ENCODE assay signal across 1 cellular context in the genomic region with DNA sequence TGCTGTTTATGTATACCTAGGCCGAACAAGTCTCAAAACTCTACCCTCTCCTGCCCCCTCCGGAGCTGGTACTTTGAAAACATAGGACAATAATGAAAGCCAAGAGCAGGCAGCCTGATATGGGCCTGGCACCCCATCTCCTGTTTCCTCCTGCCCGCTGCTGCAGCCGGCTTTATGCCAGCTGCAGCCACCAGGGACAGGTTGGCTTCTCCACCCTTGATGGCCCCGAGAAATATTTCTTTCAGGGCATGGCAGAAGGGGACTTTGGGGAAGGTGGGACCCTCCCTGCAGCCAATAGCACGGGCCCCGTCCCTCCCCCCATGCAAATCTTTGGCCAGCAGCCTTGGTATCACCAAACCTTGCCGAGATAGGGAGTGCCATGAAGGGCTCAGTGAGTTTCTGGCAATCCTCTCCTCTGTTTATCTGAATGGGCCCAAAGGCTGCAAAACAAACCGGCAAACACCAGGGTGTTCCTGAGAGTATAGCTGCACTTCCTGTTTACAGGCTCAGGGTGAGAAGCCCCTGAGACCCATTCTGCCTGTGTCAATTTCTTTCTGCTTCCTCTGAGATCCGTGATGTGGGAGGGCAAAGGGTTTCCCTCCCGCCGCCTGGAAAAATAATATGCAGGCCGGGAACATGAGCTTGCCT.
A peak's percentile ranks its signal among the peaks of the same experiment; 100 is the strongest.
TF ChIP-seq lines count a peak whose summit lies in the region.

No MANE protein-coding gene starts in this region.

TF ChIP-seq in HepG2, 621 proteins besides CTCF, POLR2A, EP300 and RAD21 (continued from another document and continues in another):
- TF ChIP-seq ZFY (CRISPR knock-in tag; IDR thresholded peaks at IDR 0.05) (peak; percentile 34), HNRNPUL1 (IDR thresholded peaks at IDR 0.05; ENCODE audit: low read depth, low read length) (no peak), ZC3H13 (CRISPR knock-in tag; IDR thresholded peaks at IDR 0.05) (no peak), ZFP36 (IDR thresholded peaks at IDR 0.05; ENCODE audit: borderline replicate concordance, low read depth, low read length, partially characterized antibody) (no peak), FOXP4 (CRISPR knock-in tag; IDR thresholded peaks at IDR 0.05) (peak; percentile 83), SAP130 (CRISPR knock-in tag; IDR thresholded peaks at IDR 0.05; ENCODE audit: low read depth) (peak; percentile 58; the same call in 1 of the 2 replicates), SNAI1 (CRISPR knock-in tag; IDR thresholded peaks at IDR 0.05; ENCODE audit: borderline replicate concordance) (no peak), ZNF563 (CRISPR knock-in tag; IDR thresholded peaks at IDR 0.05) (0 out of 2 replicates have a peak, but pooled peaks have one; percentile 36), ZBTB37 (CRISPR knock-in tag; IDR thresholded peaks at IDR 0.05) (peak; percentile 82), ELF1 (CRISPR knock-in tag; IDR thresholded peaks at IDR 0.05) (peak; percentile 78), DNMT3B (CRISPR knock-in tag; conservative IDR thresholded peaks at IDR 0.05) (no peak), TFDP2 (CRISPR knock-in tag; IDR thresholded peaks at IDR 0.05) (peak; percentile 1; the same call in 1 of the 2 replicates), CREB1 (IDR thresholded peaks at IDR 0.05) (no peak), CREB1 (CRISPR knock-in tag; IDR thresholded peaks at IDR 0.05) (no peak), RFXAP (CRISPR knock-in tag; IDR thresholded peaks at IDR 0.05; ENCODE audit: borderline replicate concordance) (no peak), ZFP37 (CRISPR knock-in tag; IDR thresholded peaks at IDR 0.05; ENCODE audit: borderline replicate concordance) (0 out of 2 replicates have a peak, but pooled peaks have one; percentile 15), FOXO1 (CRISPR knock-in tag; IDR thresholded peaks at IDR 0.05) (peak; percentile 59; the same call in 1 of the 2 replicates), NFYB (CRISPR knock-in tag; IDR thresholded peaks at IDR 0.05) (no peak), ATF2 (CRISPR knock-in tag; IDR thresholded peaks at IDR 0.05) (no peak), ZNF672 (CRISPR knock-in tag; IDR thresholded peaks at IDR 0.05) (no peak), SRY (CRISPR knock-in tag; IDR thresholded peaks at IDR 0.05) (no peak), ZMYM4 (CRISPR knock-in tag; IDR thresholded peaks at IDR 0.05) (peak; percentile 7; the same call in 1 of the 2 replicates), ZNF616 (CRISPR knock-in tag; IDR thresholded peaks at IDR 0.05; ENCODE audit: low read depth) (no peak), HIVEP1 (CRISPR knock-in tag; IDR thresholded peaks at IDR 0.05) (no peak), ZNF770 (CRISPR knock-in tag; IDR thresholded peaks at IDR 0.05) (0 out of 2 replicates have a peak, but pooled peaks have one; percentile 3), CBX1 (IDR thresholded peaks at IDR 0.05; ENCODE audit: low read depth) (no peak), CREM (IDR thresholded peaks at IDR 0.05) (no peak), CREM (CRISPR knock-in tag; IDR thresholded peaks at IDR 0.05) (no peak), MTERF4 (CRISPR knock-in tag; IDR thresholded peaks at IDR 0.05) (no peak), ZSCAN22 (CRISPR knock-in tag; IDR thresholded peaks at IDR 0.05) (no peak), RFX5 (IDR thresholded peaks at IDR 0.05; ENCODE audit: low read depth, low read length) (no peak)
- TF ChIP-seq, protein P1, sequence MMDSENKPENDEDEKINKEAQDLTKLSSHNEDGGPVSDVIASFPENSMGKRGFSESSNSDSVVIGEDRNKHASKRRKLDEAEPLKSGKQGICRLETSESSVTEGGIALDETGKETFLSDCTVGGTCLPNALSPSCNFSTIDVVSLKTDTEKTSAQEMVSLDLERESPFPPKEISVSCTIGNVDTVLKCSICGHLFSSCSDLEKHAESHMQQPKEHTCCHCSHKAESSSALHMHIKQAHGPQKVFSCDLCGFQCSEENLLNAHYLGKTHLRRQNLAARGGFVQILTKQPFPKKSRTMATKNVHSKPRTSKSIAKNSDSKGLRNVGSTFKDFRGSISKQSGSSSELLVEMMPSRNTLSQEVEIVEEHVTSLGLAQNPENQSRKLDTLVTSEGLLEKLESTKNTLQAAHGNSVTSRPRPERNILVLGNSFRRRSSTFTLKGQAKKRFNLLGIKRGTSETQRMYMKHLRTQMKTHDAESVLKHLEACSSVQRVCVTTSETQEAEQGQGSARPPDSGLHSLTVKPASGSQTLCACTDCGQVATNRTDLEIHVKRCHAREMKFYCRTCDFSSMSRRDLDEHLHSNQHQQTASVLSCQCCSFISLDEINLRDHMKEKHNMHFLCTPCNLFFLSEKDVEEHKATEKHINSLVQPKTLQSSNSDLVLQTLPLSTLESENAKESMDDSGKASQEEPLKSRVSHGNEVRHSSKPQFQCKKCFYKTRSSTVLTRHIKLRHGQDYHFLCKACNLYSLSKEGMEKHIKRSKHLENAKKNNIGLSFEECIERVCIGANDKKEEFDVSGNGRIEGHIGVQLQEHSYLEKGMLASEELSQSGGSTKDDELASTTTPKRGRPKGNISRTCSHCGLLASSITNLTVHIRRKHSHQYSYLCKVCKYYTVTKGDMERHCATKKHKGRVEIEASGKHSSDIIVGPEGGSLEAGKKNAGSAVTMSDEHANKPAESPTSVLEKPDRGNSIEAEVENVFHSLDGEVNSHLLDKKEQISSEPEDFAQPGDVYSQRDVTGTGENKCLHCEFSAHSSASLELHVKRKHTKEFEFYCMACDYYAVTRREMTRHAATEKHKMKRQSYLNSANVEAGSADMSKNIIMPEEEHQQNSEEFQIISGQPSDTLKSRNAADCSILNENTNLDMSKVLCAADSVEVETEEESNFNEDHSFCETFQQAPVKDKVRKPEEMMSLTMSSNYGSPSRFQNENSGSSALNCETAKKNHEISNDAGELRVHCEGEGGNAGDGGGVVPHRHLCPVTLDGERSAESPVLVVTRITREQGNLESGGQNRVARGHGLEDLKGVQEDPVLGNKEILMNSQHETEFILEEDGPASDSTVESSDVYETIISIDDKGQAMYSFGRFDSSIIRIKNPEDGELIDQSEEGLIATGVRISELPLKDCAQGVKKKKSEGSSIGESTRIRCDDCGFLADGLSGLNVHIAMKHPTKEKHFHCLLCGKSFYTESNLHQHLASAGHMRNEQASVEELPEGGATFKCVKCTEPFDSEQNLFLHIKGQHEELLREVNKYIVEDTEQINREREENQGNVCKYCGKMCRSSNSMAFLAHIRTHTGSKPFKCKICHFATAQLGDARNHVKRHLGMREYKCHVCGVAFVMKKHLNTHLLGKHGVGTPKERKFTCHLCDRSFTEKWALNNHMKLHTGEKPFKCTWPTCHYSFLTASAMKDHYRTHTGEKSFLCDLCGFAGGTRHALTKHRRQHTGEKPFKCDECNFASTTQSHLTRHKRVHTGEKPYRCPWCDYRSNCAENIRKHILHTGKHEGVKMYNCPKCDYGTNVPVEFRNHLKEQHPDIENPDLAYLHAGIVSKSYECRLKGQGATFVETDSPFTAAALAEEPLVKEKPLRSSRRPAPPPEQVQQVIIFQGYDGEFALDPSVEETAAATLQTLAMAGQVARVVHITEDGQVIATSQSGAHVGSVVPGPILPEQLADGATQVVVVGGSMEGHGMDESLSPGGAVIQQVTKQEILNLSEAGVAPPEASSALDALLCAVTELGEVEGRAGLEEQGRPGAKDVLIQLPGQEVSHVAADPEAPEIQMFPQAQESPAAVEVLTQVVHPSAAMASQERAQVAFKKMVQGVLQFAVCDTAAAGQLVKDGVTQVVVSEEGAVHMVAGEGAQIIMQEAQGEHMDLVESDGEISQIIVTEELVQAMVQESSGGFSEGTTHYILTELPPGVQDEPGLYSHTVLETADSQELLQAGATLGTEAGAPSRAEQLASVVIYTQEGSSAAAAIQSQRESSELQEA (CRISPR knock-in tag; IDR thresholded peaks at IDR 0.05; ENCODE audit: not compliant biosample characterization), result peak; percentile 18
- TF ChIP-seq, protein P2, sequence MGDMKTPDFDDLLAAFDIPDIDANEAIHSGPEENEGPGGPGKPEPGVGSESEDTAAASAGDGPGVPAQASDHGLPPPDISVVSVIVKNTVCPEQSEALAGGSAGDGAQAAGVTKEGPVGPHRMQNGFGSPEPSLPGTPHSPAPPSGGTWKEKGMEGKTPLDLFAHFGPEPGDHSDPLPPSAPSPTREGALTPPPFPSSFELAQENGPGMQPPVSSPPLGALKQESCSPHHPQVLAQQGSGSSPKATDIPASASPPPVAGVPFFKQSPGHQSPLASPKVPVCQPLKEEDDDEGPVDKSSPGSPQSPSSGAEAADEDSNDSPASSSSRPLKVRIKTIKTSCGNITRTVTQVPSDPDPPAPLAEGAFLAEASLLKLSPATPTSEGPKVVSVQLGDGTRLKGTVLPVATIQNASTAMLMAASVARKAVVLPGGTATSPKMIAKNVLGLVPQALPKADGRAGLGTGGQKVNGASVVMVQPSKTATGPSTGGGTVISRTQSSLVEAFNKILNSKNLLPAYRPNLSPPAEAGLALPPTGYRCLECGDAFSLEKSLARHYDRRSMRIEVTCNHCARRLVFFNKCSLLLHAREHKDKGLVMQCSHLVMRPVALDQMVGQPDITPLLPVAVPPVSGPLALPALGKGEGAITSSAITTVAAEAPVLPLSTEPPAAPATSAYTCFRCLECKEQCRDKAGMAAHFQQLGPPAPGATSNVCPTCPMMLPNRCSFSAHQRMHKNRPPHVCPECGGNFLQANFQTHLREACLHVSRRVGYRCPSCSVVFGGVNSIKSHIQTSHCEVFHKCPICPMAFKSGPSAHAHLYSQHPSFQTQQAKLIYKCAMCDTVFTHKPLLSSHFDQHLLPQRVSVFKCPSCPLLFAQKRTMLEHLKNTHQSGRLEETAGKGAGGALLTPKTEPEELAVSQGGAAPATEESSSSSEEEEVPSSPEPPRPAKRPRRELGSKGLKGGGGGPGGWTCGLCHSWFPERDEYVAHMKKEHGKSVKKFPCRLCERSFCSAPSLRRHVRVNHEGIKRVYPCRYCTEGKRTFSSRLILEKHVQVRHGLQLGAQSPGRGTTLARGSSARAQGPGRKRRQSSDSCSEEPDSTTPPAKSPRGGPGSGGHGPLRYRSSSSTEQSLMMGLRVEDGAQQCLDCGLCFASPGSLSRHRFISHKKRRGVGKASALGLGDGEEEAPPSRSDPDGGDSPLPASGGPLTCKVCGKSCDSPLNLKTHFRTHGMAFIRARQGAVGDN (CRISPR knock-in tag; IDR thresholded peaks at IDR 0.05), result peak; percentile 77
